Comparison of ENCODE assay signal across 11 cellular contexts in genomic region chr19:17967258-17968051, GRCh38.
A peak's percentile ranks its signal among the peaks of the same experiment; 100 is the strongest.
DNase-seq lines count a peak whose midpoint lies in the region; ATAC-seq and TF ChIP-seq lines count a peak whose summit lies in the region.
"Had no signal": no experiment of that assay in that cellular context is flagged by ENCODE, and none has a peak within 500 bp of the region (broad histone marks: within the 10 kb centered on the region; RNA-seq: fewer than 3 reads in every experiment).

No MANE protein-coding gene starts in this region.

- no peak overlapping the region for H3K27ac ChIP-seq in parathyroid adenoma
- H3K27ac ChIP-seq: lower lobe of right lung had no signal

- H3K4me1 ChIP-seq in parathyroid adenoma = no peaks in the 10 kb centered on the region
- H3K4me1 ChIP-seq: lower lobe of right lung had no signal

- no peak overlapping the region for H3K9ac ChIP-seq in parathyroid adenoma

- no peak overlapping the region for H2AFZ ChIP-seq in parathyroid adenoma

- ATAC-seq in GM19324 (IDR thresholded peaks at IDR 0.05; ENCODE audit: low FRiP score, unreplicated experiment) = no peak
- ATAC-seq: activated T-helper 17 cell treated with anti-CD3 and anti-CD28 coated beads, Interleukin-2, amount 50 U/mL, for 72 hours; lower lobe of right lung had no signal

- H3K9me3 ChIP-seq in parathyroid adenoma (ENCODE audit: control insufficient read depth, low read length) = no peaks in the 10 kb centered on the region
- H3K9me3 ChIP-seq: lower lobe of right lung had no signal

- TF ChIP-seq CTCF in fibroblast of pulmonary artery (IDR thresholded peaks at IDR 0.05; ENCODE audit: low read length, missing control alignments) = no peak
- no peak for TF ChIP-seq CTCF in parathyroid adenoma (IDR thresholded peaks at IDR 0.05)

- H3K79me2 ChIP-seq in parathyroid adenoma = no peaks in the 10 kb centered on the region

- no peaks in the 10 kb centered on the region for H3K36me3 ChIP-seq in parathyroid adenoma (ENCODE audit: control insufficient read depth, insufficient read depth, low read length)
- H3K36me3 ChIP-seq: lower lobe of right lung had no signal

- DNase-seq in COR-L47 (lab: John Stamatoyannopoulos, UW) = peak; percentile 16
- peak; percentile 9 for DNase-seq in NCI-H1092 (lab: John Stamatoyannopoulos, UW)
- no peak for DNase-seq in fibroblast of pulmonary artery (ENCODE audit: low read depth)
- DNase-seq in stimulated activated CD4-positive, alpha-beta T cell treated with anti-CD3 and anti-CD28 coated beads, Interleukin-4, amount 100 ng/mL, for 24 hours = no peak
- no peak for DNase-seq in epidermal melanocyte (ENCODE audit: insufficient read length, low spot score)
- no peak for DNase-seq in HCEC 1CT
- DNase-seq: Karpas-422, lower lobe of right lung had no signal

- H3K4me3 ChIP-seq in fibroblast of pulmonary artery (replicated peaks; ENCODE audit: low read depth, low read length) = peak overlapping the region; percentile 19
- H3K4me3 ChIP-seq in parathyroid adenoma (ENCODE audit: low read depth, low read length) = no peak overlapping the region
- H3K4me3 ChIP-seq: lower lobe of right lung had no signal

- peaks cover 3% of the 10 kb centered on the region for H3K27me3 ChIP-seq in parathyroid adenoma (ENCODE audit: control insufficient read depth, insufficient read depth, low read length)

- H3K4me2 ChIP-seq in parathyroid adenoma (ENCODE audit: low read length) = peak overlapping the region; percentile 57

Comparison
In these comparisons a context has a peak if more than half of its experiments do, and no peak if none do; other contexts are left out.
1. DNase-seq: peak in COR-L47 (single experiment) and NCI-H1092 (single experiment); none in fibroblast of pulmonary artery (single experiment), stimulated activated CD4-positive, alpha-beta T cell treated with anti-CD3 and anti-CD28 coated beads, Interleukin-4, amount 100 ng/mL, for 24 hours (single experiment), epidermal melanocyte (single experiment) and HCEC 1CT (single experiment).